ENCODE assay signal across 1 cellular context in genomic region chrX:7149421-7149820, GRCh38.
TF ChIP-seq lines count a peak whose summit lies in the region.

No MANE protein-coding gene starts in this region.

TF ChIP-seq in GM23338, 12 proteins besides CTCF, POLR2A, EP300 and RAD21 (continued from another document):
- TF ChIP-seq REST (IDR thresholded peaks at IDR 0.05; ENCODE audit: unreplicated experiment) (no peak), EZH2phosphoT487 (IDR thresholded peaks at IDR 0.05; ENCODE audit: unreplicated experiment) (no peak), POLR2AphosphoS5 (IDR thresholded peaks at IDR 0.05; ENCODE audit: low read depth) (no peak), EZH2 (IDR thresholded peaks at IDR 0.05; ENCODE audit: low read depth, unreplicated experiment) (no peak)
